Comparison of ENCODE assay signal across 1 cellular context in the genomic region with DNA sequence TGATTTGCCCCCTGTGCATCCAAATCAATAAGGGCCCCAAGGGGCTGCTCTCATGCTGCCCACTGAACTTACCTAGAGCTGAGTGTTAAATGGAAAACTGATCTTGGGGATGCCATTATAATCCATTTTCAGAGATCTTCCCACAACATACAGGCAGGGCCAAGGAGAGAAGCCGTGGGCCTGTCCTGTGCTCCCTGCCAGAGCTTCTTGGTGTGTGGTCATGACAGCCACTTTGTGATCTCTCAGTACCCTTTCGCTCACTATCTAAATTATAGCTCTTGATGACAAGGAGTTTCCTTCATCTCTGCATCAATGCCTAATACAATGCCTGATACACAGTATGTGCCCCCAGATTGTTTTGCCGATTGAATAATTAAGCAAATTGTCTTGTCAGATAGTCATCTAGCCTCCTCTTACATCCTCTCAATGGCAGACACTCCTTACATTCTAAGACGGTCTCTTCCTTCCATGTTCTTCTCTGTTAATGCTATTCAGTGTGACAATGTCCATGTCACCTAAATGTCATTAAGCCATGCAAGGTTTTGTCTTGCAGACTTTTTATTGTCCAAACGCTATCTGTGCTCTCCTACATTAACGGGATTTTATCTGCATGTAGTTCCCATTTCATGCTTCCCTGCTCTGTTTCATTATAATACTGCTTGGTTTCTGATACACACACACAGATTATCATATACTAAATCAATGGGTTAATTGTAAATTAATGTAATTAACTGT.
TF ChIP-seq lines count a peak whose summit lies in the region.

No MANE protein-coding gene starts in this region.

TF ChIP-seq in WTC11, 78 proteins besides CTCF, POLR2A, EP300 and RAD21 (continued from another document):
- TF ChIP-seq, protein P1, sequence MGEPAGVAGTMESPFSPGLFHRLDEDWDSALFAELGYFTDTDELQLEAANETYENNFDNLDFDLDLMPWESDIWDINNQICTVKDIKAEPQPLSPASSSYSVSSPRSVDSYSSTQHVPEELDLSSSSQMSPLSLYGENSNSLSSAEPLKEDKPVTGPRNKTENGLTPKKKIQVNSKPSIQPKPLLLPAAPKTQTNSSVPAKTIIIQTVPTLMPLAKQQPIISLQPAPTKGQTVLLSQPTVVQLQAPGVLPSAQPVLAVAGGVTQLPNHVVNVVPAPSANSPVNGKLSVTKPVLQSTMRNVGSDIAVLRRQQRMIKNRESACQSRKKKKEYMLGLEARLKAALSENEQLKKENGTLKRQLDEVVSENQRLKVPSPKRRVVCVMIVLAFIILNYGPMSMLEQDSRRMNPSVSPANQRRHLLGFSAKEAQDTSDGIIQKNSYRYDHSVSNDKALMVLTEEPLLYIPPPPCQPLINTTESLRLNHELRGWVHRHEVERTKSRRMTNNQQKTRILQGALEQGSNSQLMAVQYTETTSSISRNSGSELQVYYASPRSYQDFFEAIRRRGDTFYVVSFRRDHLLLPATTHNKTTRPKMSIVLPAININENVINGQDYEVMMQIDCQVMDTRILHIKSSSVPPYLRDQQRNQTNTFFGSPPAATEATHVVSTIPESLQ (CRISPR knock-in tag; IDR thresholded peaks at IDR 0.05) = no peak
- TF ChIP-seq ZNF423 (CRISPR knock-in tag; IDR thresholded peaks at IDR 0.05) = no peak
TF ChIP-seq in WTC11: peak in this region for 0.
